In genomic region chr10:111119637-111120036, GRCh38 we compare ENCODE assay signal across 26 cellular contexts. TPM values are rescaled to one million over a fixed set of nuclear protein-coding genes. Genes with fewer than 3 reads are reported as not detected.
"Had no signal": no experiment of that assay in that cellular context is flagged by ENCODE, and none has a peak within 500 bp of the region (broad histone marks: within the 10 kb centered on the region; RNA-seq: fewer than 3 reads in every experiment).

No MANE protein-coding gene starts in this region.

- H3K9ac ChIP-seq: neural progenitor cell, parathyroid adenoma had no signal

- H3K4me3 ChIP-seq: dorsolateral prefrontal cortex, gastrocnemius medialis, heart right ventricle, left lung, lower lobe of right lung, neural progenitor cell, psoas muscle, spleen, stomach, thoracic aorta, transverse colon had no signal

- H3K9me3 ChIP-seq: gastrocnemius medialis, heart right ventricle, left lung, lower lobe of right lung, psoas muscle, spleen, stomach, thoracic aorta, transverse colon had no signal

- H3K79me2 ChIP-seq: parathyroid adenoma had no signal

- H3K27me3 ChIP-seq: dorsolateral prefrontal cortex, gastrocnemius medialis, left lung, neural progenitor cell, spleen, transverse colon had no signal

- H3K4me3 Mint-ChIP-seq: memory B cell; natural killer cell treated with Interleukin-12 subunit alpha and Interleukin-12 subunit beta and Interleukin-15 and Interleukin-18, amount 100 ng/mL, for 72 hours; neural progenitor cell had no signal

- H3K27ac Mint-ChIP-seq: memory B cell; natural killer cell treated with Interleukin-12 subunit alpha and Interleukin-12 subunit beta and Interleukin-15 and Interleukin-18, amount 100 ng/mL, for 72 hours; neural progenitor cell had no signal

- DNase-seq: cortex of kidney; dorsolateral prefrontal cortex; effector memory CD4-positive, alpha-beta T cell; gastrocnemius medialis; heart right ventricle; left lung; lower lobe of right lung; midbrain; occipital lobe; psoas muscle; retina; spleen; stimulated activated CD4-positive, alpha-beta T cell treated with anti-CD3 and anti-CD28 coated beads, Interleukin-15, amount 100 ng/mL, for 24 hours; stimulated activated CD4-positive, alpha-beta T cell treated with anti-CD3 and anti-CD28 coated beads, Interleukin-1b, Interleukin-23, amount 100 ng/mL, for 48 hours; stimulated activated CD4-positive, alpha-beta T cell treated with anti-CD3 and anti-CD28 coated beads, Interleukin-4, amount 100 ng/mL, for 24 hours; stimulated activated naive CD4-positive, alpha-beta T cell; stomach; substantia nigra; transverse colon had no signal

- H3K4me1 ChIP-seq: gastrocnemius medialis, heart right ventricle, left lung, lower lobe of right lung, neural progenitor cell, parathyroid adenoma, psoas muscle, spleen, stomach had no signal

- H3K27ac ChIP-seq: dorsolateral prefrontal cortex, gastrocnemius medialis, heart right ventricle, left lung, lower lobe of right lung, neural progenitor cell, parathyroid adenoma, psoas muscle, spleen, stomach, thoracic aorta, transverse colon had no signal

- H3K4me2 ChIP-seq: neural progenitor cell had no signal

- H2AFZ ChIP-seq: neural progenitor cell, parathyroid adenoma had no signal

- H3K36me3 ChIP-seq: gastrocnemius medialis, heart right ventricle, left lung, lower lobe of right lung, neural progenitor cell, spleen, stomach, thoracic aorta, transverse colon had no signal

- H3K36me3 Mint-ChIP-seq: memory B cell; natural killer cell treated with Interleukin-12 subunit alpha and Interleukin-12 subunit beta and Interleukin-15 and Interleukin-18, amount 100 ng/mL, for 72 hours; neural progenitor cell had no signal

- H3K9me3 Mint-ChIP-seq: memory B cell; natural killer cell treated with Interleukin-12 subunit alpha and Interleukin-12 subunit beta and Interleukin-15 and Interleukin-18, amount 100 ng/mL, for 72 hours; neural progenitor cell had no signal

- H3K4me1 Mint-ChIP-seq: neural progenitor cell had no signal

- ATAC-seq: esophagus mucosa; gastrocnemius medialis; heart right ventricle; left lung; lower lobe of right lung; natural killer cell treated with Interleukin-12 subunit alpha and Interleukin-12 subunit beta and Interleukin-15 and Interleukin-18, amount 100 ng/mL, for 72 hours; psoas muscle; sciatic nerve had no signal

RNA-seq across cellular contexts. Expression of gene ADRA2A, which starts 42.8 kb away (rescaled TPM):
- total RNA-seq: natural killer cell treated with Interleukin-12 subunit alpha and Interleukin-12 subunit beta and Interleukin-15 and Interleukin-18, amount 100 ng/mL, for 72 hours had no signal
